Comparison of ENCODE assay signal across 8 cellular contexts in genomic region chrX:47649302-47649701, GRCh38. TPM values are rescaled to one million over a fixed set of nuclear protein-coding genes. Genes with fewer than 3 reads are reported as not detected.
DNase-seq lines count a peak whose midpoint lies in the region; ATAC-seq and TF ChIP-seq lines count a peak whose summit lies in the region.

No MANE protein-coding gene starts in this region.

- H4K20me1 ChIP-seq in DOHH2 (ENCODE audit: control insufficient read depth, insufficient read depth, low read depth, low read length) (no peaks in the 10 kb centered on the region), PC-9 (ENCODE audit: insufficient read depth) (no peaks in the 10 kb centered on the region)

- H3K9me3 Mint-ChIP-seq in progenitor cell of endocrine pancreas (ENCODE audit: low read depth), result peaks cover 13% of the 10 kb centered on the region

- intact Hi-C loops in PC-9 (cut with micrococcal nuclease; ENCODE audit: unreplicated experiment), result no loop called here

- peaks cover 43% of the 10 kb centered on the region for H3K79me2 ChIP-seq in DOHH2 (ENCODE audit: control insufficient read depth, low read length)
- 0 out of 2 replicates have a peak, but pooled peaks cover 6% of the 10 kb centered on the region for H3K79me2 ChIP-seq in PC-9 (ENCODE audit: low read depth)

- peak overlapping the region; percentile 82 for H3K4me3 Mint-ChIP-seq in progenitor cell of endocrine pancreas (ENCODE audit: low read depth)

- H3F3A ChIP-seq in DOHH2 (ENCODE audit: control insufficient read depth, insufficient read depth) (no peaks in the 10 kb centered on the region), PC-9 (ENCODE audit: insufficient read depth, low read depth) (no peaks in the 10 kb centered on the region)

- H3K36me3 ChIP-seq in DOHH2 (ENCODE audit: control insufficient read depth, low read length) (peaks cover 20% of the 10 kb centered on the region), PC-9 (ENCODE audit: low read depth) (no peaks in the 10 kb centered on the region)

- H3K9me3 ChIP-seq in DOHH2 (ENCODE audit: control insufficient read depth, insufficient read depth, low read length) (no peaks in the 10 kb centered on the region), PC-9 (ENCODE audit: insufficient read depth, low read depth) (no peaks in the 10 kb centered on the region)

- peaks cover 20% of the 10 kb centered on the region for H3K4me1 ChIP-seq in DOHH2 (ENCODE audit: control insufficient read depth, low read length)
- no peaks in the 10 kb centered on the region for H3K4me1 ChIP-seq in PC-9 (replicated peaks; ENCODE audit: insufficient read depth)

- TF ChIP-seq CTCF in DOHH2 (IDR thresholded peaks at IDR 0.05; ENCODE audit: low read depth, low read length, poor library complexity, severe bottlenecking) (no peak), PC-9 (conservative IDR thresholded peaks at IDR 0.05) (no peak), epithelial cell of esophagus (IDR thresholded peaks at IDR 0.05; ENCODE audit: insufficient read depth, low read depth, low read length, missing control alignments) (no peak), progenitor cell of endocrine pancreas (IDR thresholded peaks at IDR 0.05; ENCODE audit: unreplicated experiment) (no peak)

- H3K4me2 ChIP-seq in DOHH2 (ENCODE audit: low read length) (peak overlapping the region; percentile 83), PC-9 (peak overlapping the region; percentile 57; the same call in 1 of the 2 replicates)

- H3K9me2 ChIP-seq in DOHH2 (replicated peaks; ENCODE audit: control insufficient read depth, low read length), result no peaks in the 10 kb centered on the region
- no peaks in the 10 kb centered on the region for H3K9me2 ChIP-seq in PC-9 (ENCODE audit: insufficient read depth)

- peak overlapping the region; percentile 91 for H3K4me3 ChIP-seq in DOHH2 (ENCODE audit: low read length)
- peak overlapping the region; percentile 42; the same call in 1 of the 2 replicates for H3K4me3 ChIP-seq in PC-9
- H3K4me3 ChIP-seq in epithelial cell of esophagus (ENCODE audit: low read length), result peak overlapping the region; percentile 65

- H3K27me3 Mint-ChIP-seq in progenitor cell of endocrine pancreas, result no peaks in the 10 kb centered on the region

- peaks cover 12% of the 10 kb centered on the region for H3K36me3 Mint-ChIP-seq in progenitor cell of endocrine pancreas (ENCODE audit: insufficient read depth)

- no peak overlapping the region for H2AFZ ChIP-seq in PC-9

- DNase-seq in PC-9 (no peak), epithelial cell of esophagus (ENCODE audit: low read depth) (no peak), progenitor cell of endocrine pancreas (ENCODE audit: low spot score, unreplicated experiment) (no peak), Kasumi-1 (lab: John Stamatoyannopoulos, UW) (no peak), GF-D8 (lab: John Stamatoyannopoulos, UW) (no peak)
- no peak for DNase-seq in central memory CD4-positive, alpha-beta T cell

- no peaks in the 10 kb centered on the region for H3K27me3 ChIP-seq in DOHH2 (ENCODE audit: control insufficient read depth, low read length)
- H3K27me3 ChIP-seq in PC-9 (ENCODE audit: insufficient read depth, low read depth), result no peaks in the 10 kb centered on the region

- no peak overlapping the region for H3K27ac ChIP-seq in DOHH2 (ENCODE audit: low read depth, low read length)
- no peak overlapping the region for H3K27ac ChIP-seq in PC-9

- POLR2A ChIA-PET in PC-9 (lab: Charles Lee; ENCODE audit: unreplicated experiment), result no interaction called here

- H3K4me1 Mint-ChIP-seq in progenitor cell of endocrine pancreas (ENCODE audit: low read depth), result peaks cover 14% of the 10 kb centered on the region

- no peak for ATAC-seq in HG03565 (IDR thresholded peaks at IDR 0.05; ENCODE audit: unreplicated experiment)

- BruUV-seq in PC-9 (replicated peaks; lab: Mats Ljungman, UMichigan), result TSS peak; percentile 36

- CTCF ChIA-PET in PC-9 (lab: Charles Lee), result no interaction called here

- H3K27ac Mint-ChIP-seq in progenitor cell of endocrine pancreas, result peak overlapping the region; percentile 3

RNA-seq across cellular contexts. Expression of gene ELK1, which starts 1.1 kb away (rescaled TPM):
- total RNA-seq in PC-9 (2021) (16.4 and 22.0 TPM in 2 replicates), progenitor cell of endocrine pancreas (24.7 and 25.5 TPM in 2 replicates)

RNA-seq across cellular contexts. Expression of gene UXT, which starts 9.7 kb away (rescaled TPM):
- 46.0 and 53.8 TPM in 2 replicates for total RNA-seq in PC-9 (2021)
- 92.0 and 98.5 TPM in 2 replicates for total RNA-seq in progenitor cell of endocrine pancreas

RNA-seq across cellular contexts. Expression of gene CFP, which starts 19.6 kb away (rescaled TPM):
- total RNA-seq in PC-9 (2021) (0.48 and 0.53 TPM in 2 replicates), progenitor cell of endocrine pancreas (0.69 and 0.93 TPM in 2 replicates)

RNA-seq across cellular contexts. Expression of gene SYN1, which starts 29.6 kb away (rescaled TPM):
- total RNA-seq in PC-9 (2021), result not detected in 2 replicates
- 5.3 and 6.7 TPM in 2 replicates for total RNA-seq in progenitor cell of endocrine pancreas
